In the genomic region with DNA sequence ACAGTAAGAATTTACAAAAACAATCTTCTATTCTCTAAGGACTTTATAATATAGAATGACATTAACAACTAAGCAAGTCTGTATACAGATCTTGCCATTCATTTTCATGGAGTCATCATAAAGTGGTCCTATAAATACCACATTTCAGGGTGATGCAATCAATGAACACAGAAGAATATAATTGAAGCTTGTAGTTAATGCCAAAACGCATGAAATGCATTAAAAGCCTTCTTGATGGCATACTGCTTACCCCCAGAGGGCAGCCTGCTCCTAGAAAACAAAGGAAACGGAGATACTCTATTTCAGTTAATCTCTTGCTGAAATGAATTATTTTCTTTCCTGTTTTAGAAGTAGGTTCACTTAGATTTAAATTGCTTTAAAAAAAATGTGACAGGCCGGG, we compare ENCODE assay signal across 10 cellular contexts. TPM values are rescaled to one million over a fixed set of nuclear protein-coding genes. Genes with fewer than 3 reads are reported as not detected.
DNase-seq lines count a peak whose midpoint lies in the region; ATAC-seq and TF ChIP-seq lines count a peak whose summit lies in the region.
"Had no signal": no experiment of that assay in that cellular context is flagged by ENCODE, and none has a peak within 500 bp of the region (broad histone marks: within the 10 kb centered on the region; RNA-seq: fewer than 3 reads in every experiment).

No MANE protein-coding gene starts in this region.

- peak; percentile 4 for DNase-seq in NCI-H2171 treated with DMSO at 0.1 percent for 48 hours (lab: John Stamatoyannopoulos, UW)
- no peak for DNase-seq in NCI-H2171 (lab: John Stamatoyannopoulos, UW)
- peak; percentile 64 for DNase-seq in MV-4-11 (lab: John Stamatoyannopoulos, UW)
- peak; percentile 73 for DNase-seq in choroid plexus epithelial cell (ENCODE audit: low read depth)
- no peak for DNase-seq in psoas muscle
- DNase-seq in NCI-H1092 (lab: John Stamatoyannopoulos, UW) = no peak
- DNase-seq in iPS-NIHi11 (ENCODE audit: low spot score) = no peak
- DNase-seq in stimulated activated CD4-positive, alpha-beta T cell treated with anti-CD3 and anti-CD28 coated beads, Interleukin-2, amount 100 ng/mL, for 24 hours = no peak
- DNase-seq: naive thymus-derived CD8-positive, alpha-beta T cell had no signal

- TF ChIP-seq CTCF in choroid plexus epithelial cell (conservative IDR thresholded peaks at IDR 0.05; ENCODE audit: low read depth, low read length) = peak; percentile 67
- TF ChIP-seq CTCF in psoas muscle (IDR thresholded peaks at IDR 0.05) = peak; percentile 38

- H3K9me3 ChIP-seq in psoas muscle = no peaks in the 10 kb centered on the region
- H3K9me3 ChIP-seq: BLaER1 treated with 17β-estradiol and CSF1 and Interleukin-3, amounts not matched to agents 10 nM and 100 nM had no signal

- H3K27ac ChIP-seq in psoas muscle = no peak overlapping the region
- H3K27ac ChIP-seq: BLaER1 treated with 17β-estradiol and CSF1 and Interleukin-3, amounts not matched to agents 10 nM and 100 nM had no signal

- no peaks in the 10 kb centered on the region for H3K4me1 ChIP-seq in psoas muscle

- H3K4me3 ChIP-seq in choroid plexus epithelial cell (ENCODE audit: low read depth, low read length) (no peak overlapping the region), psoas muscle (no peak overlapping the region)
- H3K4me3 ChIP-seq: BLaER1 treated with 17β-estradiol and CSF1 and Interleukin-3, amounts not matched to agents 10 nM and 100 nM had no signal

- intact Hi-C loops in psoas muscle (cut with DNase I) = loop anchor here (5.0 to 10.0 kb wide), 2 partner anchors 126 to 134 kb away; a partner anchor contains a TSS

- WGBS in psoas muscle, 3 donors = 30 to 49% (median 30%) methylated on average over 3 of the region's 3 CpGs

- H3K27me3 ChIP-seq in psoas muscle (ENCODE audit: insufficient read depth in 3 of 3, low read length in 2 of 3) = no peaks in the 10 kb centered on the region
- H3K27me3 ChIP-seq: BLaER1 treated with 17β-estradiol and CSF1 and Interleukin-3, amounts not matched to agents 10 nM and 100 nM had no signal

- peak in 2 of 4 donors; percentile 37 to 73 for ATAC-seq in psoas muscle
- ATAC-seq: naive thymus-derived CD8-positive, alpha-beta T cell had no signal

- H3K36me3 ChIP-seq in psoas muscle (ENCODE audit: insufficient read depth in 1 of 2, low read depth in 1 of 2) = peaks cover 3 to 94% of the 10 kb centered on the region in 2 donors

RNA-seq across cellular contexts. Expression of a gene that starts 45.2 kb away (rescaled TPM):
- total RNA-seq in psoas muscle = 1 to 10 TPM in 1 of 4 donors, under 1 TPM in 2, not detected in 1; 0.07 to 1.2 (median 0.38) TPM
- under 1 TPM; 0.13 to 0.35 (median 0.29) TPM for polyA plus RNA-seq in psoas muscle

Comparison
In these comparisons a context has a peak if more than half of its experiments do, and no peak if none do; other contexts are left out.
1. DNase-seq: peak in NCI-H2171 treated with DMSO at 0.1 percent for 48 hours (single experiment), MV-4-11 (single experiment) and choroid plexus epithelial cell (single experiment); none in NCI-H2171 (single experiment), psoas muscle (0 of 2), NCI-H1092 (single experiment), iPS-NIHi11 (single experiment) and stimulated activated CD4-positive, alpha-beta T cell treated with anti-CD3 and anti-CD28 coated beads, Interleukin-2, amount 100 ng/mL, for 24 hours (0 of 2).